12 cellular contexts compared by ENCODE assay signal in genomic region chr20:63500902-63501817, GRCh38. TPM values are rescaled to one million over a fixed set of nuclear protein-coding genes. Genes with fewer than 3 reads are reported as not detected.
DNase-seq lines count a peak whose midpoint lies in the region; ATAC-seq and TF ChIP-seq lines count a peak whose summit lies in the region.
"Had no signal": no experiment of that assay in that cellular context is flagged by ENCODE, and none has a peak within 500 bp of the region (broad histone marks: within the 10 kb centered on the region; RNA-seq: fewer than 3 reads in every experiment).

No MANE protein-coding gene starts in this region.

- H3K4me3 Mint-ChIP-seq in activated CD8-positive, alpha-beta T cell treated with anti-CD3 and anti-CD28 coated beads, Interleukin-2, amount 10 ng/mL, durations not matched to agents 7 days and 5 days: no peak overlapping the region
- H3K4me3 Mint-ChIP-seq in activated CD8-positive, alpha-beta T cell treated with anti-CD3 and anti-CD28 coated beads for 36 hours: no peak overlapping the region
- H3K4me3 Mint-ChIP-seq in type B pancreatic cell: peak overlapping the region; percentile 67

- CTCF ChIA-PET in activated CD8-positive, alpha-beta T cell treated with anti-CD3 and anti-CD28 coated beads, Interleukin-2, amount 10 ng/mL, durations not matched to agents 7 days and 5 days (lab: Charles Lee): no interaction called here
- CTCF ChIA-PET in activated CD8-positive, alpha-beta T cell treated with anti-CD3 and anti-CD28 coated beads for 36 hours (lab: Charles Lee): no interaction called here

- no peak for DNase-seq in activated CD8-positive, alpha-beta T cell treated with anti-CD3 and anti-CD28 coated beads, Interleukin-2, amount 10 ng/mL, durations not matched to agents 7 days and 5 days
- no peak for DNase-seq in activated CD8-positive, alpha-beta T cell treated with anti-CD3 and anti-CD28 coated beads for 36 hours
- no peak for DNase-seq in cardiac muscle cell (ENCODE audit: low read depth in 1 of 2, low spot score in 1 of 2)
- DNase-seq in type B pancreatic cell (ENCODE audit: extremely low spot score, unreplicated experiment): no peak
- DNase-seq in NCI-H1694 (lab: John Stamatoyannopoulos, UW): no peak
- no peak for DNase-seq in activated naive CD4-positive, alpha-beta T cell treated with Interleukin-2 at 50 U/mL for 16 hours
- DNase-seq: activated CD4-positive, CD25-positive, alpha-beta regulatory T cell; activated T-cell treated with anti-CD3 and anti-CD28 coated beads, Interleukin-2, amount 50 U/mL, for 48 hours; midbrain; NCI-H524 treated with DMSO at 0.1 percent for 48 hours had no signal

- peaks cover 25% of the 10 kb centered on the region for H3K27me3 Mint-ChIP-seq in activated CD8-positive, alpha-beta T cell treated with anti-CD3 and anti-CD28 coated beads, Interleukin-2, amount 10 ng/mL, durations not matched to agents 7 days and 5 days (ENCODE audit: low read depth)
- H3K27me3 Mint-ChIP-seq in activated CD8-positive, alpha-beta T cell treated with anti-CD3 and anti-CD28 coated beads for 36 hours: peaks cover 26% of the 10 kb centered on the region
- peaks cover 35% of the 10 kb centered on the region for H3K27me3 Mint-ChIP-seq in type B pancreatic cell

- POLR2A ChIA-PET in activated CD8-positive, alpha-beta T cell treated with anti-CD3 and anti-CD28 coated beads, Interleukin-2, amount 10 ng/mL, durations not matched to agents 7 days and 5 days (lab: Charles Lee): no interaction called here
- POLR2A ChIA-PET in activated CD8-positive, alpha-beta T cell treated with anti-CD3 and anti-CD28 coated beads for 36 hours (lab: Charles Lee): interaction anchor here (0.6 kb wide), 1 partner anchor 15 kb away, joined by 3 read pairs; no protein-coding TSS in a partner anchor

- H3K27me3 ChIP-seq in cardiac muscle cell: no peaks in the 10 kb centered on the region
- H3K27me3 ChIP-seq: testis had no signal

- no peak for ATAC-seq in activated CD8-positive, alpha-beta T cell treated with anti-CD3 and anti-CD28 coated beads, Interleukin-2, amount 10 ng/mL, durations not matched to agents 7 days and 5 days
- ATAC-seq in activated CD8-positive, alpha-beta T cell treated with anti-CD3 and anti-CD28 coated beads for 36 hours: no peak

- peaks cover 51% of the 10 kb centered on the region for H3K4me1 ChIP-seq in cardiac muscle cell (ENCODE audit: low read depth)
- H3K4me1 ChIP-seq: testis had no signal

- H3K27ac ChIP-seq in cardiac muscle cell: peak overlapping the region; percentile 62
- H3K27ac ChIP-seq: testis had no signal

- H3K4me1 Mint-ChIP-seq in activated CD8-positive, alpha-beta T cell treated with anti-CD3 and anti-CD28 coated beads, Interleukin-2, amount 10 ng/mL, durations not matched to agents 7 days and 5 days (ENCODE audit: low read depth): peaks cover 7% of the 10 kb centered on the region
- H3K4me1 Mint-ChIP-seq in activated CD8-positive, alpha-beta T cell treated with anti-CD3 and anti-CD28 coated beads for 36 hours (ENCODE audit: low read depth): no peaks in the 10 kb centered on the region
- H3K4me1 Mint-ChIP-seq in type B pancreatic cell (ENCODE audit: unreplicated experiment): no peaks in the 10 kb centered on the region

- no peak overlapping the region for H3K4me3 ChIP-seq in cardiac muscle cell
- H3K4me3 ChIP-seq: testis had no signal

- H3K27ac Mint-ChIP-seq in activated CD8-positive, alpha-beta T cell treated with anti-CD3 and anti-CD28 coated beads, Interleukin-2, amount 10 ng/mL, durations not matched to agents 7 days and 5 days: peak overlapping the region; percentile 46
- no peak overlapping the region for H3K27ac Mint-ChIP-seq in activated CD8-positive, alpha-beta T cell treated with anti-CD3 and anti-CD28 coated beads for 36 hours
- H3K27ac Mint-ChIP-seq in type B pancreatic cell: no peak overlapping the region

- no peaks in the 10 kb centered on the region for H3K9me3 Mint-ChIP-seq in activated CD8-positive, alpha-beta T cell treated with anti-CD3 and anti-CD28 coated beads, Interleukin-2, amount 10 ng/mL, durations not matched to agents 7 days and 5 days (ENCODE audit: insufficient read depth)
- H3K9me3 Mint-ChIP-seq in activated CD8-positive, alpha-beta T cell treated with anti-CD3 and anti-CD28 coated beads for 36 hours: peaks cover 14% of the 10 kb centered on the region
- peaks cover 5% of the 10 kb centered on the region for H3K9me3 Mint-ChIP-seq in type B pancreatic cell

- intact Hi-C loops in activated CD8-positive, alpha-beta T cell treated with anti-CD3 and anti-CD28 coated beads for 36 hours (cut with micrococcal nuclease): no loop called here

- H3K36me3 ChIP-seq in cardiac muscle cell: no peaks in the 10 kb centered on the region

- TF ChIP-seq CTCF in activated CD8-positive, alpha-beta T cell treated with anti-CD3 and anti-CD28 coated beads for 36 hours (IDR thresholded peaks at IDR 0.05): no peak
- TF ChIP-seq CTCF in cardiac muscle cell (IDR thresholded peaks at IDR 0.05; ENCODE audit: low read depth, low read length) (no peak), type B pancreatic cell (conservative IDR thresholded peaks at IDR 0.05) (no peak)

- no peaks in the 10 kb centered on the region for H3K9me3 ChIP-seq in cardiac muscle cell (ENCODE audit: low read depth)
- H3K9me3 ChIP-seq: testis had no signal

- H3K36me3 Mint-ChIP-seq in activated CD8-positive, alpha-beta T cell treated with anti-CD3 and anti-CD28 coated beads, Interleukin-2, amount 10 ng/mL, durations not matched to agents 7 days and 5 days (ENCODE audit: low read depth): no peaks in the 10 kb centered on the region
- H3K36me3 Mint-ChIP-seq in activated CD8-positive, alpha-beta T cell treated with anti-CD3 and anti-CD28 coated beads for 36 hours (ENCODE audit: low read depth): no peaks in the 10 kb centered on the region
- H3K36me3 Mint-ChIP-seq in type B pancreatic cell: no peaks in the 10 kb centered on the region

RNA-seq across cellular contexts. Expression of gene EEF1A2, which starts 2.3 kb away (rescaled TPM):
- total RNA-seq in activated CD8-positive, alpha-beta T cell treated with anti-CD3 and anti-CD28 coated beads, Interleukin-2, amount 10 ng/mL, durations not matched to agents 7 days and 5 days: not detected
- 1 to 10 TPM; 1.4 to 2.2 TPM for total RNA-seq in activated CD8-positive, alpha-beta T cell treated with anti-CD3 and anti-CD28 coated beads for 36 hours
- total RNA-seq in cardiac muscle cell (1,016 and 1,067 TPM in 2 replicates), type B pancreatic cell (ENCODE audit: low replicate concordance) (20.5 and 30.2 TPM in 2 replicates)
- 309 and 337 TPM in 2 replicates for polyA plus RNA-seq in cardiac muscle cell

RNA-seq across cellular contexts. Expression of gene PPDPF, which starts 19.4 kb away (rescaled TPM):
- total RNA-seq in activated CD8-positive, alpha-beta T cell treated with anti-CD3 and anti-CD28 coated beads, Interleukin-2, amount 10 ng/mL, durations not matched to agents 7 days and 5 days: 100 to 1,000 TPM; 292 to 296 TPM
- total RNA-seq in activated CD8-positive, alpha-beta T cell treated with anti-CD3 and anti-CD28 coated beads for 36 hours: 100 to 1,000 TPM; 193 to 226 TPM
- 248 and 265 TPM in 2 replicates for total RNA-seq in cardiac muscle cell
- 368 and 463 TPM in 2 replicates for polyA plus RNA-seq in cardiac muscle cell
- 280 and 422 TPM in 2 replicates for total RNA-seq in type B pancreatic cell (ENCODE audit: low replicate concordance)

RNA-seq across cellular contexts. Expression of gene KCNQ2, which starts 28.7 kb away (rescaled TPM):
- not detected for total RNA-seq in activated CD8-positive, alpha-beta T cell treated with anti-CD3 and anti-CD28 coated beads, Interleukin-2, amount 10 ng/mL, durations not matched to agents 7 days and 5 days
- not detected for total RNA-seq in activated CD8-positive, alpha-beta T cell treated with anti-CD3 and anti-CD28 coated beads for 36 hours
- 13.7 and 18.0 TPM in 2 replicates for total RNA-seq in cardiac muscle cell
- polyA plus RNA-seq in cardiac muscle cell: 17.3 and 18.6 TPM in 2 replicates
- total RNA-seq in type B pancreatic cell (ENCODE audit: low replicate concordance): 4.4 and 47.3 TPM in 2 replicates

RNA-seq across cellular contexts. Expression of gene PTK6, which starts 36.0 kb away (rescaled TPM):
- total RNA-seq in activated CD8-positive, alpha-beta T cell treated with anti-CD3 and anti-CD28 coated beads, Interleukin-2, amount 10 ng/mL, durations not matched to agents 7 days and 5 days: under 1 TPM in 1 of 2 experiments, not detected in 1; 0.34 TPM
- total RNA-seq in activated CD8-positive, alpha-beta T cell treated with anti-CD3 and anti-CD28 coated beads for 36 hours: under 1 TPM in 1 of 2 experiments, not detected in 1; 0.18 TPM
- total RNA-seq in cardiac muscle cell (not detected in 2 replicates), type B pancreatic cell (ENCODE audit: low replicate concordance) (0.12 and 0.21 TPM in 2 replicates)
- polyA plus RNA-seq in cardiac muscle cell: 0.30 and 0.38 TPM in 2 replicates
- total RNA-seq: SK-MEL-5 had no signal

RNA-seq across cellular contexts. Expression of gene SRMS, which starts 46.4 kb away (rescaled TPM):
- total RNA-seq in activated CD8-positive, alpha-beta T cell treated with anti-CD3 and anti-CD28 coated beads, Interleukin-2, amount 10 ng/mL, durations not matched to agents 7 days and 5 days: not detected
- total RNA-seq in activated CD8-positive, alpha-beta T cell treated with anti-CD3 and anti-CD28 coated beads for 36 hours: not detected
- total RNA-seq in cardiac muscle cell (not detected in 2 replicates), type B pancreatic cell (ENCODE audit: low replicate concordance) (not detected in 2 replicates)
- polyA plus RNA-seq in cardiac muscle cell: not detected in 2 replicates
- total RNA-seq: SK-MEL-5 had no signal

Comparison
In these comparisons a context has a peak if more than half of its experiments do, and no peak if none do; other contexts are left out.
1. RNA of gene EEF1A2, which starts 2.3 kb away (total RNA-seq): 1,016 to 1,067 TPM in cardiac muscle cell; 20.5 to 30.2 TPM in type B pancreatic cell, 1.4 to 2.2 TPM in activated CD8-positive, alpha-beta T cell treated with anti-CD3 and anti-CD28 coated beads for 36 hours and not detected in activated CD8-positive, alpha-beta T cell treated with anti-CD3 and anti-CD28 coated beads, Interleukin-2, amount 10 ng/mL, durations not matched to agents 7 days and 5 days; every median in the first group is over 10 times any median in the second.